In the genomic region with DNA sequence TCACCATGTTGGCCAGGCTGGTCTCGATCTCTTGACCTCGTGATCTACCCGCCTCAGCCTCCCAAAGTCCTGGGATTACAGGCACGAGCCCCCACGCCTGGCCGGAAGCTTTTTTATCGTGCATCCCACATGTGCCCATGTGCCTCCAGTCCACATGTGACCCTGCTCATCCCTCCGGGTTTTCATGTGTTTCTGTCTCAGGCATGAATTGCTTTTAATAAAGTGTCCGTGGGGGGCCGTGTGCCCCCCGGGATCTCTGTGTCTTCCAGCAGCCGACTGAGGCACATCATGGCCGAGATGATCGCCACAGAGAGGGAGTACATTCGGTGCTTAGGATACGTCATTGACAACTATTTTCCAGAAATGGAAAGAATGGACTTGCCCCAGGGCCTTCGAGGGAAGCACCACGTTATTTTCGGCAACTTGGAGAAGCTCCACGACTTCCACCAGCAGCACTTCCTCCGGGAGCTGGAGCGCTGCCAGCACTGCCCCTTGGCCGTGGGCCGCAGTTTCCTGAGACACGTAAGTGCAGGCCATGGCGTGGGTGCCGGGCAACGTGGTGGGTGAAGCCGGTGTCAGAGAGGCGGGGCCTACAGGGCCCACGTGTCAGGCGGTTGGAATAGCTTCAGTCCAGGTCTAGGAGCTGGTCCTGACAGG, we compare ENCODE assay signal across 14 cellular contexts. TPM values are rescaled to one million over a fixed set of nuclear protein-coding genes. Genes with fewer than 3 reads are reported as not detected.
DNase-seq lines count a peak whose midpoint lies in the region; ATAC-seq and TF ChIP-seq lines count a peak whose summit lies in the region.
"Had no signal": no experiment of that assay in that cellular context is flagged by ENCODE, and none has a peak within 500 bp of the region (broad histone marks: within the 10 kb centered on the region; RNA-seq: fewer than 3 reads in every experiment).

No MANE protein-coding gene starts in this region.

- H3K9me3 Mint-ChIP-seq in T-helper 2 cell treated with Interferon-gamma antibody and Interleukin-4, amounts not matched to agents 5 μg/mL and 100 μg/mL, for 36 hours: no peaks in the 10 kb centered on the region
- H3K9me3 Mint-ChIP-seq: nephron had no signal

- no peak overlapping the region for H3K4me3 ChIP-seq in right lobe of liver
- H3K4me3 ChIP-seq in upper lobe of right lung: no peak overlapping the region

- ATAC-seq in activated CD4-positive, CD25-positive, alpha-beta regulatory T cell treated with anti-CD3 and anti-CD28 coated beads, Interleukin-2, amount 50 U/mL, for 24 hours: no peak
- ATAC-seq in right lobe of liver (peak; percentile 65 to 75 (median 68)), upper lobe of right lung (peak; percentile 77), HG03457 (IDR thresholded peaks at IDR 0.05; ENCODE audit: unreplicated experiment) (no peak)
- ATAC-seq: activated CD4-positive, alpha-beta T cell treated with anti-CD3 and anti-CD28 coated beads for 36 hours had no signal

- TF ChIP-seq CTCF in right lobe of liver (IDR thresholded peaks at IDR 0.05): no peak
- TF ChIP-seq CTCF in upper lobe of right lung (IDR thresholded peaks at IDR 0.05): no peak

- H3K27me3 ChIP-seq in right lobe of liver (no peaks in the 10 kb centered on the region), upper lobe of right lung (no peaks in the 10 kb centered on the region)

- no peaks in the 10 kb centered on the region for H3K36me3 ChIP-seq in right lobe of liver
- H3K36me3 ChIP-seq in upper lobe of right lung: no peaks in the 10 kb centered on the region

- no peak overlapping the region for H3K4me3 Mint-ChIP-seq in T-helper 2 cell treated with Interferon-gamma antibody and Interleukin-4, amounts not matched to agents 5 μg/mL and 100 μg/mL, for 36 hours
- H3K4me3 Mint-ChIP-seq: activated CD4-positive, alpha-beta T cell treated with anti-CD3 and anti-CD28 coated beads for 36 hours had no signal

- H3K4me1 Mint-ChIP-seq in T-helper 2 cell treated with Interferon-gamma antibody and Interleukin-4, amounts not matched to agents 5 μg/mL and 100 μg/mL, for 36 hours (ENCODE audit: low read depth): no peaks in the 10 kb centered on the region
- H3K4me1 Mint-ChIP-seq: activated CD4-positive, alpha-beta T cell treated with anti-CD3 and anti-CD28 coated beads for 36 hours had no signal

- H3K36me3 Mint-ChIP-seq in T-helper 2 cell treated with Interferon-gamma antibody and Interleukin-4, amounts not matched to agents 5 μg/mL and 100 μg/mL, for 36 hours (ENCODE audit: low read depth): no peaks in the 10 kb centered on the region

- TF ChIP-seq POLR2A in right lobe of liver (IDR thresholded peaks at IDR 0.05): no peak

- WGBS in right lobe of liver (ENCODE audit: insufficient coverage, low coverage, low lambda C conversion rate, missing lambda C conversion rate): 51% methylated on average over 16 of the region's 32 CpGs

- DNase-seq in activated CD4-positive, CD25-positive, alpha-beta regulatory T cell treated with anti-CD3 and anti-CD28 coated beads, Interleukin-2, amount 50 U/mL, for 72 hours: peak; percentile 16
- DNase-seq in dedifferentiated amniotic fluid mesenchymal stem cell (ENCODE audit: extremely low spot score) (peak; percentile 83), right lobe of liver (peak; percentile 66 to 69 (median 68)), upper lobe of right lung (peak; percentile 86)
- no peak for DNase-seq in activated CD4-positive, alpha-beta T cell treated with anti-CD3 and anti-CD28 coated beads for 4 hours
- no peak for DNase-seq in T-helper 2 cell treated with Interferon-gamma antibody and Interleukin-4, amounts not matched to agents 5 μg/mL and 100 μg/mL, for 36 hours (ENCODE audit: low spot score)
- DNase-seq: activated CD4-positive, alpha-beta T cell treated with anti-CD3 and anti-CD28 coated beads for 36 hours; NCI-H2081; stimulated activated CD4-positive, alpha-beta T cell treated with anti-CD3 and anti-CD28 coated beads, Interleukin-2, amount 100 ng/mL, for 48 hours had no signal

- no peak overlapping the region for H3K27ac Mint-ChIP-seq in T-helper 2 cell treated with Interferon-gamma antibody and Interleukin-4, amounts not matched to agents 5 μg/mL and 100 μg/mL, for 36 hours
- H3K27ac Mint-ChIP-seq: activated CD4-positive, alpha-beta T cell treated with anti-CD3 and anti-CD28 coated beads for 36 hours had no signal

- H3K9me3 ChIP-seq in right lobe of liver (no peaks in the 10 kb centered on the region), upper lobe of right lung (no peaks in the 10 kb centered on the region)

- intact Hi-C loops in right lobe of liver (cut with DNase I): no loop called here
- intact Hi-C loops in upper lobe of right lung (cut with DNase I): no loop called here

- H3K4me1 ChIP-seq in right lobe of liver: no peaks in the 10 kb centered on the region
- peaks cover 8% of the 10 kb centered on the region for H3K4me1 ChIP-seq in upper lobe of right lung

- H3K27ac ChIP-seq in right lobe of liver (no peak overlapping the region), upper lobe of right lung (no peak overlapping the region)
- H3K27ac ChIP-seq: RWPE1 had no signal

- H3K27me3 Mint-ChIP-seq in T-helper 2 cell treated with Interferon-gamma antibody and Interleukin-4, amounts not matched to agents 5 μg/mL and 100 μg/mL, for 36 hours (ENCODE audit: low read depth): no peaks in the 10 kb centered on the region

RNA-seq across cellular contexts. Expression of gene LRRC14B, which starts 22.1 kb away (rescaled TPM):
- not detected for total RNA-seq in right lobe of liver
- total RNA-seq in upper lobe of right lung: not detected
- total RNA-seq: HT-29 had no signal

RNA-seq across cellular contexts. Expression of gene CCDC127, which starts 48.8 kb away (rescaled TPM):
- 1 to 10 TPM; 1.2 to 3.6 (median 2.2) TPM for total RNA-seq in right lobe of liver
- total RNA-seq in upper lobe of right lung: 5.5 TPM

RNA-seq across cellular contexts. Expression of gene SDHA, which starts 48.9 kb away (rescaled TPM):
- total RNA-seq in right lobe of liver (100 to 1,000 TPM; 165 to 223 (median 188) TPM), upper lobe of right lung (94.0 TPM)

Comparison
In these comparisons a context has a peak if more than half of its experiments do, and no peak if none do; other contexts are left out.
1. DNase-seq: peak in activated CD4-positive, CD25-positive, alpha-beta regulatory T cell treated with anti-CD3 and anti-CD28 coated beads, Interleukin-2, amount 50 U/mL, for 72 hours (single experiment), dedifferentiated amniotic fluid mesenchymal stem cell (single experiment), right lobe of liver (3 of 3) and upper lobe of right lung (single experiment); none in activated CD4-positive, alpha-beta T cell treated with anti-CD3 and anti-CD28 coated beads for 4 hours (0 of 2) and T-helper 2 cell treated with Interferon-gamma antibody and Interleukin-4, amounts not matched to agents 5 μg/mL and 100 μg/mL, for 36 hours (single experiment).
2. ATAC-seq: peak in right lobe of liver (4 of 4) and upper lobe of right lung (single experiment); none in activated CD4-positive, CD25-positive, alpha-beta regulatory T cell treated with anti-CD3 and anti-CD28 coated beads, Interleukin-2, amount 50 U/mL, for 24 hours (0 of 2) and HG03457 (single experiment).